In the genomic region with DNA sequence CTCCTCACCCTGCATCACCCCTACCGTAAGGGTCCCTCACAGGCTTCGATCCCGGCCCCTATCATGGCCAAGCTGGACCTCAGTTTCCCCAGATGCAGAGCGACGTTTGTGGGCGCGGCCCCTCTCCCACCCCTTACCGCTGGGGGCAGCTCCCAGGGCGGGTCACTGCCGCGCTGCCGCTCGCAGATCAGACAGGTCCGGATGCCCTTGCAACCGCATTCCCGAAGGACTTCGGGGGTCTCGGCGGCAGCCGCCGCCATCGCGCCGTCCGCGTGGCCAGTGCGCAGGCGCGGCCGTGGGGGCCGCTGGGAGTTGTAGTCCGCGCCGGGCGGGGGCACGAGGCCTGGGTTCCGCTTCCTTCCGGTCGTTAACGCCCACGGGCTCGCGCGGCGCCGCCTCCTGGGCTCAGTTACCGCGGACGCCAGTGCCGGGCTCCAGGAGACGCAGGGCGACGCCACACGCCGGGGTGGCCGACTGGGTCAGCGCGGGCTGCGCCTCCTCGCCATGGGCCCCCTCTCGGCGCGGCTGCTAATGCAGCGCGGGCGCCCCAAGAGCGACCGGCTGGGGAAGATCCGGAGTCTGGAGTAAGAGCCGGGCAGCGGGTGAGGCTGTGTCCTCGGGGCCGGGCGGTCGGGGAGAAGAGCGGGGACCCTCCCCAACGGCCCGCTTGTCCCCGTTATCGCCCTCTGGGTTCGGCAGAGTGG, we compare ENCODE assay signal across 1 cellular context.
TF ChIP-seq lines count a peak whose summit lies in the region.

Gene ALKBH4 (minus strand): TSS at position 287 of the 704 bp plus-strand sequence. CDS start 27 bp downstream, at position 260.
Gene LRWD1 (plus strand): TSS at position 408 of the 704 bp plus-strand sequence. CDS start 97 bp downstream, at position 505.

TF ChIP-seq in SK-N-SH, 30 proteins besides CTCF, POLR2A, EP300 and RAD21 (continued from another document):
- no peak for TF ChIP-seq RFX5 (IDR thresholded peaks at IDR 0.05; ENCODE audit: low read length)
- TF ChIP-seq NRF1 (IDR thresholded peaks at IDR 0.05; ENCODE audit: low read depth, low read length): peak; percentile 92
- TF ChIP-seq TCF12 (IDR thresholded peaks at IDR 0.05): no peak; the same call in 1 of the 2 replicates
- TF ChIP-seq, protein P1, sequence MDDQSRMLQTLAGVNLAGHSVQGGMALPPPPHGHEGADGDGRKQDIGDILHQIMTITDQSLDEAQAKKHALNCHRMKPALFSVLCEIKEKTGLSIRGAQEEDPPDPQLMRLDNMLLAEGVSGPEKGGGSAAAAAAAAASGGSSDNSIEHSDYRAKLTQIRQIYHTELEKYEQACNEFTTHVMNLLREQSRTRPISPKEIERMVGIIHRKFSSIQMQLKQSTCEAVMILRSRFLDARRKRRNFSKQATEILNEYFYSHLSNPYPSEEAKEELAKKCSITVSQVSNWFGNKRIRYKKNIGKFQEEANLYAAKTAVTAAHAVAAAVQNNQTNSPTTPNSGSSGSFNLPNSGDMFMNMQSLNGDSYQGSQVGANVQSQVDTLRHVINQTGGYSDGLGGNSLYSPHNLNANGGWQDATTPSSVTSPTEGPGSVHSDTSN (IDR thresholded peaks at IDR 0.05): no peak
- 0 out of 2 replicates have a peak, but pooled peaks have one; percentile 5 for TF ChIP-seq USF2 (IDR thresholded peaks at IDR 0.05; ENCODE audit: borderline replicate concordance, low read depth, low read length)
- TF ChIP-seq EZH2phosphoT487 (IDR thresholded peaks at IDR 0.05; ENCODE audit: borderline replicate concordance, low read depth): no peak
- TF ChIP-seq CHD2 (IDR thresholded peaks at IDR 0.05; ENCODE audit: low read length, partially characterized antibody): peak; percentile 79
- peak; percentile 94 for TF ChIP-seq ELF1 (IDR thresholded peaks at IDR 0.05)
- no peak for TF ChIP-seq RCOR1 (IDR thresholded peaks at IDR 0.05; ENCODE audit: low read length)
- 0 out of 2 replicates have a peak, but pooled peaks have one; percentile 6 for TF ChIP-seq SMC3 (IDR thresholded peaks at IDR 0.05; ENCODE audit: low read depth, low read length)
- peak; percentile 94 for TF ChIP-seq SIN3A (IDR thresholded peaks at IDR 0.05; ENCODE audit: borderline replicate concordance, low read depth, low read length)
- TF ChIP-seq GABPA (IDR thresholded peaks at IDR 0.05; ENCODE audit: low read depth): peak; percentile 90
- no peak; the same call in 1 of the 2 replicates for TF ChIP-seq REST (IDR thresholded peaks at IDR 0.05; ENCODE audit: low read depth, low read length)
- TF ChIP-seq, protein P2, sequence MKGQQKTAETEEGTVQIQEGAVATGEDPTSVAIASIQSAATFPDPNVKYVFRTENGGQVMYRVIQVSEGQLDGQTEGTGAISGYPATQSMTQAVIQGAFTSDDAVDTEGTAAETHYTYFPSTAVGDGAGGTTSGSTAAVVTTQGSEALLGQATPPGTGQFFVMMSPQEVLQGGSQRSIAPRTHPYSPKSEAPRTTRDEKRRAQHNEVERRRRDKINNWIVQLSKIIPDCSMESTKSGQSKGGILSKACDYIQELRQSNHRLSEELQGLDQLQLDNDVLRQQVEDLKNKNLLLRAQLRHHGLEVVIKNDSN (IDR thresholded peaks at IDR 0.05; ENCODE audit: borderline replicate concordance, low read depth): peak; percentile 75
- no peak for TF ChIP-seq FOXM1 (IDR thresholded peaks at IDR 0.05; ENCODE audit: low read depth)
- peak; percentile 92 for TF ChIP-seq MAX (IDR thresholded peaks at IDR 0.05; ENCODE audit: low read depth)
- TF ChIP-seq MXI1 (IDR thresholded peaks at IDR 0.05; ENCODE audit: low read depth, low read length): peak; percentile 95
- TF ChIP-seq TAF1 (IDR thresholded peaks at IDR 0.05; ENCODE audit: borderline replicate concordance, low read depth, low read length): peak; percentile 91
- TF ChIP-seq YY1 (IDR thresholded peaks at IDR 0.05; ENCODE audit: low read depth): peak; percentile 93
- no peak for TF ChIP-seq JUND (IDR thresholded peaks at IDR 0.05)
